8 cellular contexts compared by ENCODE assay signal in genomic region chr5:72210913-72211670, GRCh38.
DNase-seq lines count a peak whose midpoint lies in the region; ATAC-seq and TF ChIP-seq lines count a peak whose summit lies in the region.

No MANE protein-coding gene starts in this region.

- H3K4me3 ChIP-seq in esophagus squamous epithelium: no peak overlapping the region

- intact Hi-C loops in esophagus squamous epithelium (cut with DNase I): no loop called here

- H3K4me3 Mint-ChIP-seq in activated T-cell treated with anti-CD3 and anti-CD28 coated beads, Interleukin-2, amount 50 U/mL, for 4 hours: no peak overlapping the region

- peaks cover 10% of the 10 kb centered on the region for H3K36me3 Mint-ChIP-seq in activated T-cell treated with anti-CD3 and anti-CD28 coated beads, Interleukin-2, amount 50 U/mL, for 4 hours (ENCODE audit: insufficient read depth)

- H3K27me3 ChIP-seq in esophagus squamous epithelium: no peaks in the 10 kb centered on the region

- 24 to 44% methylated on average over 4 to 6 of the region's 6 CpGs for WGBS in esophagus squamous epithelium, 2 donors

- DNase-seq in AG20443 (ENCODE audit: low spot score) (peak; percentile 60), RPMI7951 (ENCODE audit: low read depth) (peak; percentile 81), esophagus squamous epithelium (lab: John Stamatoyannopoulos, UW) (no peak), non-pigmented ciliary epithelial cell (ENCODE audit: low read depth) (peak; percentile 79), cerebellar nuclear complex (lab: John Stamatoyannopoulos, UW) (no peak)
- no peak for DNase-seq in activated T-cell treated with anti-CD3 and anti-CD28 coated beads, Interleukin-2, amount 50 U/mL, for 4 hours

- no peaks in the 10 kb centered on the region for H3K9me3 Mint-ChIP-seq in activated T-cell treated with anti-CD3 and anti-CD28 coated beads, Interleukin-2, amount 50 U/mL, for 4 hours

- ATAC-seq in GM18861 (IDR thresholded peaks at IDR 0.05; ENCODE audit: unreplicated experiment): no peak
- no peak for ATAC-seq in GM18519 (IDR thresholded peaks at IDR 0.05; ENCODE audit: low FRiP score, unreplicated experiment)
- no peak for ATAC-seq in activated T-cell treated with anti-CD3 and anti-CD28 coated beads, Interleukin-2, amount 50 U/mL, for 4 hours

- TF ChIP-seq CTCF in esophagus squamous epithelium (IDR thresholded peaks at IDR 0.05): no peak

- no peak for TF ChIP-seq POLR2A in esophagus squamous epithelium (IDR thresholded peaks at IDR 0.05)

- no peaks in the 10 kb centered on the region for H3K27me3 Mint-ChIP-seq in activated T-cell treated with anti-CD3 and anti-CD28 coated beads, Interleukin-2, amount 50 U/mL, for 4 hours (ENCODE audit: low read depth)

- peaks cover 8% of the 10 kb centered on the region for H3K4me1 Mint-ChIP-seq in activated T-cell treated with anti-CD3 and anti-CD28 coated beads, Interleukin-2, amount 50 U/mL, for 4 hours (ENCODE audit: low read depth)

- peaks cover 3 to 18% (median 14%) of the 10 kb centered on the region in 3 donors for H3K4me1 ChIP-seq in esophagus squamous epithelium

- H3K9me3 ChIP-seq in esophagus squamous epithelium: no peaks in the 10 kb centered on the region

- peaks cover 0 to 8% (median 0%) of the 10 kb centered on the region in 3 donors for H3K36me3 ChIP-seq in esophagus squamous epithelium

- peak overlapping the region; percentile 47 to 78 (median 64) for H3K27ac ChIP-seq in esophagus squamous epithelium

Comparison
In these comparisons a context has a peak if more than half of its experiments do, and no peak if none do; other contexts are left out.
1. DNase-seq: peak in AG20443 (single experiment), RPMI7951 (single experiment) and non-pigmented ciliary epithelial cell (single experiment); none in esophagus squamous epithelium (single experiment), activated T-cell treated with anti-CD3 and anti-CD28 coated beads, Interleukin-2, amount 50 U/mL, for 4 hours (single experiment) and cerebellar nuclear complex (0 of 2).